8 cellular contexts compared by ENCODE assay signal in the genomic region with DNA sequence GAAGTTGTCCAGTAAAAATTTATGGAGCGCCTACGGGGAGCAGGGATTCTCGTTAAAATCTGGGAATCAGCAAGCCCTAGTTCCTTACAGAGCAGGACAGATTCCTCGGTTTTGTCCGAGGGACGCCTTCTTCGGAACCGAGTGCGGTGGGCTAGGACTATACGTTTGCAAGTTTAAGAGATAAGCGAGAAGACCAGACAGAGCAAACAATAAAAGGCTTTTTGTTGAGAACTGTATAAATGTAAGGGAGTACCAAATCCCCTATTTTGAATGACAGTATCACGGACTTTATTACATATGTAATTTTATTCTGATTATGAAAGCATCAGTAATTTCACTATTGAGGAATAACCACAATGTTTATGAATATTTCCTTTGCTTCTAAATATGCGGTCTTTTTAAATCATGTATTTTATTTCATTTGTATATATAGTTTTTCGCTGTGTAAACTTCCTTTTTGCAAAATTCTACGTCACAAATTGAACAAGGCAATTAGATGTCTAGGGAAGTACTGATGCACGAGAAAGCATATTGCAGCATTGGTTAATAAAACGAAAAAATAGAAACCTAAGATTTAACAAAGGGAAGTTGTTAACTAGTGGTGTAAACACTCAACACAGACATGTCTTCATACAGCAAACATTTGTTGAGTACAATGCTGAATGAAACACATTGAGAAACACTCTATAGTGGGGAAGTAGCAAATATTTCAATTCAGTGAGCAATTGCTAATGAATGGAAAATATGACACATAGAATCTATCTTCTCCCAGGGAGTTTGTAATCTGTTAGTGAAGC. TPM values are rescaled to one million over a fixed set of nuclear protein-coding genes. Genes with fewer than 3 reads are reported as not detected.
DNase-seq lines count a peak whose midpoint lies in the region; ATAC-seq and TF ChIP-seq lines count a peak whose summit lies in the region.

No MANE protein-coding gene starts in this region.

- H3K27ac ChIP-seq in left ventricle myocardium inferior (replicated peaks) (peak overlapping the region; percentile 100), neural cell (ENCODE audit: low read length) (peak overlapping the region; percentile 99)

- peak overlapping the region; percentile 99 for H3K9ac ChIP-seq in neural cell (ENCODE audit: low read length)

- H2AFZ ChIP-seq in neural cell (ENCODE audit: low read depth, low read length), result peak overlapping the region; percentile 74

- no peak for TF ChIP-seq RAD21 in neural cell (conservative IDR thresholded peaks at IDR 0.05)

- H3F3A ChIP-seq in neural cell (ENCODE audit: insufficient read depth, low read length, poor library complexity, severe bottlenecking), result no peaks in the 10 kb centered on the region

- peak overlapping the region; percentile 96 for H3K4me2 ChIP-seq in neural cell (ENCODE audit: low read length)

- H3K4me1 ChIP-seq in left ventricle myocardium inferior, result peaks cover 68% of the 10 kb centered on the region

- H3K36me3 ChIP-seq in left ventricle myocardium inferior, result no peaks in the 10 kb centered on the region
- no peaks in the 10 kb centered on the region for H3K36me3 ChIP-seq in neural cell (ENCODE audit: insufficient read depth, low read length)

- TF ChIP-seq CTCF in left ventricle myocardium inferior (IDR thresholded peaks at IDR 0.05; ENCODE audit: borderline replicate concordance), result no peak
- TF ChIP-seq CTCF in neural cell (IDR thresholded peaks at IDR 0.05; ENCODE audit: poor library complexity, severe bottlenecking), result no peak

- no peaks in the 10 kb centered on the region for H3K9me2 ChIP-seq in neural cell (ENCODE audit: insufficient read depth, low read length)

- H4K20me1 ChIP-seq in neural cell (ENCODE audit: insufficient read depth), result peaks cover 25% of the 10 kb centered on the region

- H3K9me3 ChIP-seq in left ventricle myocardium inferior (replicated peaks) (no peaks in the 10 kb centered on the region), neural cell (ENCODE audit: low read length) (no peaks in the 10 kb centered on the region)

- intact Hi-C loops in left ventricle myocardium inferior (cut with micrococcal nuclease) (loop anchor here (5.0 kb wide), 1 partner anchor 131 kb away; no protein-coding TSS in a partner anchor), left cardiac atrium (cut with DNase I) (loop anchor here in 1 of 2 donors (2.0 to 10.0 kb wide), 2 partner anchors 203 to 299 kb away; partner anchors contain the start of gene ING1)

- no peak for TF ChIP-seq EP300 in neural cell (conservative IDR thresholded peaks at IDR 0.05; ENCODE audit: poor library complexity, severe bottlenecking)

- no peaks in the 10 kb centered on the region for H3K27me3 ChIP-seq in left ventricle myocardium inferior (ENCODE audit: low read depth)
- H3K27me3 ChIP-seq in neural cell (ENCODE audit: insufficient read depth, low read depth, low read length), result no peaks in the 10 kb centered on the region

- peaks cover 34% of the 10 kb centered on the region for H3K79me2 ChIP-seq in neural cell (replicated peaks; ENCODE audit: insufficient read depth, low read length)

- DNase-seq in left ventricle myocardium inferior, result no peak
- DNase-seq in left cardiac atrium, result no peak
- DNase-seq in SIG-M5 (lab: John Stamatoyannopoulos, UW), result peak; percentile 90
- DNase-seq in epidermal melanocyte (ENCODE audit: insufficient read length, low spot score), result peak; percentile 84
- DNase-seq in anterior cingulate cortex (lab: John Stamatoyannopoulos, UW), result no peak
- no peak for DNase-seq in activated gamma-delta T cell (lab: John Stamatoyannopoulos, UW)

- ATAC-seq in left cardiac atrium, result no peak
- no peak for ATAC-seq in esophagus mucosa

- H3K4me3 ChIP-seq in left ventricle myocardium inferior, result peak overlapping the region; percentile 95
- H3K4me3 ChIP-seq in neural cell (ENCODE audit: low read length), result peak overlapping the region; percentile 87

TF ChIP-seq in neural cell, 6 proteins besides CTCF, POLR2A, EP300 and RAD21:
- TF ChIP-seq EZH2 (IDR thresholded peaks at IDR 0.05; ENCODE audit: borderline replicate concordance, insufficient read depth, low read length, poor library complexity, severe bottlenecking), result no peak
- TF ChIP-seq, protein P1, sequence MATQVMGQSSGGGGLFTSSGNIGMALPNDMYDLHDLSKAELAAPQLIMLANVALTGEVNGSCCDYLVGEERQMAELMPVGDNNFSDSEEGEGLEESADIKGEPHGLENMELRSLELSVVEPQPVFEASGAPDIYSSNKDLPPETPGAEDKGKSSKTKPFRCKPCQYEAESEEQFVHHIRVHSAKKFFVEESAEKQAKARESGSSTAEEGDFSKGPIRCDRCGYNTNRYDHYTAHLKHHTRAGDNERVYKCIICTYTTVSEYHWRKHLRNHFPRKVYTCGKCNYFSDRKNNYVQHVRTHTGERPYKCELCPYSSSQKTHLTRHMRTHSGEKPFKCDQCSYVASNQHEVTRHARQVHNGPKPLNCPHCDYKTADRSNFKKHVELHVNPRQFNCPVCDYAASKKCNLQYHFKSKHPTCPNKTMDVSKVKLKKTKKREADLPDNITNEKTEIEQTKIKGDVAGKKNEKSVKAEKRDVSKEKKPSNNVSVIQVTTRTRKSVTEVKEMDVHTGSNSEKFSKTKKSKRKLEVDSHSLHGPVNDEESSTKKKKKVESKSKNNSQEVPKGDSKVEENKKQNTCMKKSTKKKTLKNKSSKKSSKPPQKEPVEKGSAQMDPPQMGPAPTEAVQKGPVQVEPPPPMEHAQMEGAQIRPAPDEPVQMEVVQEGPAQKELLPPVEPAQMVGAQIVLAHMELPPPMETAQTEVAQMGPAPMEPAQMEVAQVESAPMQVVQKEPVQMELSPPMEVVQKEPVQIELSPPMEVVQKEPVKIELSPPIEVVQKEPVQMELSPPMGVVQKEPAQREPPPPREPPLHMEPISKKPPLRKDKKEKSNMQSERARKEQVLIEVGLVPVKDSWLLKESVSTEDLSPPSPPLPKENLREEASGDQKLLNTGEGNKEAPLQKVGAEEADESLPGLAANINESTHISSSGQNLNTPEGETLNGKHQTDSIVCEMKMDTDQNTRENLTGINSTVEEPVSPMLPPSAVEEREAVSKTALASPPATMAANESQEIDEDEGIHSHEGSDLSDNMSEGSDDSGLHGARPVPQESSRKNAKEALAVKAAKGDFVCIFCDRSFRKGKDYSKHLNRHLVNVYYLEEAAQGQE (IDR thresholded peaks at IDR 0.05; ENCODE audit: borderline replicate concordance), result no peak
- no peak for TF ChIP-seq MXI1 (conservative IDR thresholded peaks at IDR 0.05; ENCODE audit: poor library complexity, severe bottlenecking)
- TF ChIP-seq SMC3 (conservative IDR thresholded peaks at IDR 0.05; ENCODE audit: poor library complexity), result no peak
- no peak for TF ChIP-seq TAF1 (IDR thresholded peaks at IDR 0.05; ENCODE audit: low read depth)
- no peak for TF ChIP-seq POLR2AphosphoS5 (IDR thresholded peaks at IDR 0.05)

RNA-seq across cellular contexts. Expression of gene ANKRD10, which starts 1.2 kb away (rescaled TPM):
- total RNA-seq in left ventricle myocardium inferior, result 45.9 TPM
- 10 to 100 TPM; 48.7 to 78.7 TPM for total RNA-seq in left cardiac atrium
- polyA plus RNA-seq in neural cell, result 525 and 564 TPM in 2 replicates
- 252 and 254 TPM in 2 replicates for polyA minus RNA-seq in neural cell
- 24.3 TPM for total RNA-seq in esophagus mucosa

Comparison
In these comparisons a context has a peak if more than half of its experiments do, and no peak if none do; other contexts are left out.
1. DNase-seq: peak in SIG-M5 (single experiment) and epidermal melanocyte (single experiment); none in left ventricle myocardium inferior (single experiment), left cardiac atrium (single experiment), anterior cingulate cortex (0 of 58) and activated gamma-delta T cell (single experiment).